1 cellular context compared by ENCODE assay signal in the genomic region with DNA sequence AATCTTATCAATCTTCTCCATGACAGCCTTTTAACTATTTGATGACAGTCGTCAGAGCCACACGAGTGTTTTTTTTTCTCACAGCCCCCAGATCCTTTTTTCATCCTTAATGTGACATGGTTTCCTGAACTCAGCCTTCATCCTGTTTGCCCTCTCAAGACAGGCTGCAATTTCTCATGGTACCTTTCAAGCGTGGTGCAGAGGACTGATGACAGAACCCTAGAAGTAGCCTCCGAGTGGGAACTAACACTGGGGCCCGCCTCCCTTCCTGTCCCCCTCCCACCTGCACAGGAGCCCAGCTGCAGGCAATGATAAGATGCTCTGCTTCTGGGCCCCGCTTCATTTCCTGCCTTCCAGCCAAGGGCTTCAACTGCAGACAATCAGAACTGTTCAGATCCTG.
TF ChIP-seq lines count a peak whose summit lies in the region.

No MANE protein-coding gene starts in this region.

TF ChIP-seq in K562, 482 proteins besides CTCF, POLR2A, EP300 and RAD21 (continued from another document and continues in another):
- TF ChIP-seq ETV1 (tag; conservative IDR thresholded peaks at IDR 0.05; ENCODE audit: low read depth) (peak; percentile 94), DPF2 (IDR thresholded peaks at IDR 0.05) (peak; percentile 95), SRF (CRISPR knock-in tag; IDR thresholded peaks at IDR 0.05) (no peak), ZNF444 (CRISPR knock-in tag; IDR thresholded peaks at IDR 0.05) (no peak), STAT5A (IDR thresholded peaks at IDR 0.05; ENCODE audit: borderline replicate concordance, low read length) (peak; percentile 89), KHSRP (IDR thresholded peaks at IDR 0.05) (no peak), SREBF1 (IDR thresholded peaks at IDR 0.05; ENCODE audit: borderline replicate concordance, low read depth, low read length) (no peak), ZNF431 (CRISPR knock-in tag; IDR thresholded peaks at IDR 0.05) (no peak), WHSC1 (IDR thresholded peaks at IDR 0.05; ENCODE audit: low read length) (no peak), TAL1 (IDR thresholded peaks at IDR 0.05) (peak; percentile 93), KDM1A (IDR thresholded peaks at IDR 0.05) (peak; percentile 83 to 91), NCOA1 (IDR thresholded peaks at IDR 0.05; ENCODE audit: low read depth) (peak; percentile 30; the same call in 1 of the 2 replicates), PCBP1 (IDR thresholded peaks at IDR 0.05; ENCODE audit: low read depth, low read length, poor library complexity, severe bottlenecking) (no peak), ZNF384 (IDR thresholded peaks at IDR 0.05; ENCODE audit: low read depth, low read length) (no peak), PKNOX1 (IDR thresholded peaks at IDR 0.05) (peak; percentile 79), GTF2E2 (tag; IDR thresholded peaks at IDR 0.05) (no peak), ZNF184 (CRISPR knock-in tag; IDR thresholded peaks at IDR 0.05) (no peak), POLR3G (IDR thresholded peaks at IDR 0.05; ENCODE audit: extremely low read depth, insufficient read length, insufficient replicate concordance) (no peak), SNIP1 (IDR thresholded peaks at IDR 0.05; ENCODE audit: low read depth) (no peak), TRIM25 (IDR thresholded peaks at IDR 0.05; ENCODE audit: borderline replicate concordance) (no peak), ZNF232 (CRISPR knock-in tag; IDR thresholded peaks at IDR 0.05) (no peak), MBD2 (IDR thresholded peaks at IDR 0.05; ENCODE audit: borderline replicate concordance, low read depth) (no peak), STAT5B (CRISPR knock-in tag; IDR thresholded peaks at IDR 0.05) (no peak), MGA (IDR thresholded peaks at IDR 0.05) (no peak), RFX1 (IDR thresholded peaks at IDR 0.05) (no peak), CCNT2 (IDR thresholded peaks at IDR 0.05; ENCODE audit: borderline replicate concordance, extremely low read depth, insufficient read length, low read depth, low read length) (peak; percentile 74), NFIX (CRISPR knock-in tag; IDR thresholded peaks at IDR 0.05; ENCODE audit: low read depth) (no peak), CBX1 (IDR thresholded peaks at IDR 0.05; ENCODE audit: low read depth) (no peak), ELF1 (tag; IDR thresholded peaks at IDR 0.05) (0 out of 2 replicates have a peak, but pooled peaks have one; percentile 8)
- TF ChIP-seq, protein P1, sequence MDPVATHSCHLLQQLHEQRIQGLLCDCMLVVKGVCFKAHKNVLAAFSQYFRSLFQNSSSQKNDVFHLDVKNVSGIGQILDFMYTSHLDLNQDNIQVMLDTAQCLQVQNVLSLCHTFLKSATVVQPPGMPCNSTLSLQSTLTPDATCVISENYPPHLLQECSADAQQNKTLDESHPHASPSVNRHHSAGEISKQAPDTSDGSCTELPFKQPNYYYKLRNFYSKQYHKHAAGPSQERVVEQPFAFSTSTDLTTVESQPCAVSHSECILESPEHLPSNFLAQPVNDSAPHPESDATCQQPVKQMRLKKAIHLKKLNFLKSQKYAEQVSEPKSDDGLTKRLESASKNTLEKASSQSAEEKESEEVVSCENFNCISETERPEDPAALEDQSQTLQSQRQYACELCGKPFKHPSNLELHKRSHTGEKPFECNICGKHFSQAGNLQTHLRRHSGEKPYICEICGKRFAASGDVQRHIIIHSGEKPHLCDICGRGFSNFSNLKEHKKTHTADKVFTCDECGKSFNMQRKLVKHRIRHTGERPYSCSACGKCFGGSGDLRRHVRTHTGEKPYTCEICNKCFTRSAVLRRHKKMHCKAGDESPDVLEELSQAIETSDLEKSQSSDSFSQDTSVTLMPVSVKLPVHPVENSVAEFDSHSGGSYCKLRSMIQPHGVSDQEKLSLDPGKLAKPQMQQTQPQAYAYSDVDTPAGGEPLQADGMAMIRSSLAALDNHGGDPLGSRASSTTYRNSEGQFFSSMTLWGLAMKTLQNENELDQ (CRISPR knock-in tag; IDR thresholded peaks at IDR 0.05; ENCODE audit: borderline replicate concordance) = no peak
- TF ChIP-seq, protein P2, sequence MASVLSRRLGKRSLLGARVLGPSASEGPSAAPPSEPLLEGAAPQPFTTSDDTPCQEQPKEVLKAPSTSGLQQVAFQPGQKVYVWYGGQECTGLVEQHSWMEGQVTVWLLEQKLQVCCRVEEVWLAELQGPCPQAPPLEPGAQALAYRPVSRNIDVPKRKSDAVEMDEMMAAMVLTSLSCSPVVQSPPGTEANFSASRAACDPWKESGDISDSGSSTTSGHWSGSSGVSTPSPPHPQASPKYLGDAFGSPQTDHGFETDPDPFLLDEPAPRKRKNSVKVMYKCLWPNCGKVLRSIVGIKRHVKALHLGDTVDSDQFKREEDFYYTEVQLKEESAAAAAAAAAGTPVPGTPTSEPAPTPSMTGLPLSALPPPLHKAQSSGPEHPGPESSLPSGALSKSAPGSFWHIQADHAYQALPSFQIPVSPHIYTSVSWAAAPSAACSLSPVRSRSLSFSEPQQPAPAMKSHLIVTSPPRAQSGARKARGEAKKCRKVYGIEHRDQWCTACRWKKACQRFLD (CRISPR knock-in tag; IDR thresholded peaks at IDR 0.05) = 0 out of 2 replicates have a peak, but pooled peaks have one; percentile 50
- TF ChIP-seq, protein P3, sequence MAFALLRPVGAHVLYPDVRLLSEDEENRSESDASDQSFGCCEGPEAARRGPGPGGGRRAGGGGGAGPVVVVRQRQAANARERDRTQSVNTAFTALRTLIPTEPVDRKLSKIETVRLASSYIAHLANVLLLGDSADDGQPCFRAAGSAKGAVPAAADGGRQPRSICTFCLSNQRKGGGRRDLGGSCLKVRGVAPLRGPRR (CRISPR knock-in tag; IDR thresholded peaks at IDR 0.05) = no peak
- TF ChIP-seq, protein P4, sequence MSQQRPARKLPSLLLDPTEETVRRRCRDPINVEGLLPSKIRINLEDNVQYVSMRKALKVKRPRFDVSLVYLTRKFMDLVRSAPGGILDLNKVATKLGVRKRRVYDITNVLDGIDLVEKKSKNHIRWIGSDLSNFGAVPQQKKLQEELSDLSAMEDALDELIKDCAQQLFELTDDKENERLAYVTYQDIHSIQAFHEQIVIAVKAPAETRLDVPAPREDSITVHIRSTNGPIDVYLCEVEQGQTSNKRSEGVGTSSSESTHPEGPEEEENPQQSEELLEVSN (IDR thresholded peaks at IDR 0.05; ENCODE audit: borderline replicate concordance in 1 of 2, extremely low read depth in 1 of 2, insufficient read depth in 1 of 2, insufficient read length in 1 of 2, low read depth in 1 of 2, low read length in 1 of 2, poor library complexity in 1 of 2, severe bottlenecking in 1 of 2) = no peak
- TF ChIP-seq, protein P5, sequence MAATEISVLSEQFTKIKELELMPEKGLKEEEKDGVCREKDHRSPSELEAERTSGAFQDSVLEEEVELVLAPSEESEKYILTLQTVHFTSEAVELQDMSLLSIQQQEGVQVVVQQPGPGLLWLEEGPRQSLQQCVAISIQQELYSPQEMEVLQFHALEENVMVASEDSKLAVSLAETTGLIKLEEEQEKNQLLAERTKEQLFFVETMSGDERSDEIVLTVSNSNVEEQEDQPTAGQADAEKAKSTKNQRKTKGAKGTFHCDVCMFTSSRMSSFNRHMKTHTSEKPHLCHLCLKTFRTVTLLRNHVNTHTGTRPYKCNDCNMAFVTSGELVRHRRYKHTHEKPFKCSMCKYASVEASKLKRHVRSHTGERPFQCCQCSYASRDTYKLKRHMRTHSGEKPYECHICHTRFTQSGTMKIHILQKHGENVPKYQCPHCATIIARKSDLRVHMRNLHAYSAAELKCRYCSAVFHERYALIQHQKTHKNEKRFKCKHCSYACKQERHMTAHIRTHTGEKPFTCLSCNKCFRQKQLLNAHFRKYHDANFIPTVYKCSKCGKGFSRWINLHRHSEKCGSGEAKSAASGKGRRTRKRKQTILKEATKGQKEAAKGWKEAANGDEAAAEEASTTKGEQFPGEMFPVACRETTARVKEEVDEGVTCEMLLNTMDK (IDR thresholded peaks at IDR 0.05; ENCODE audit: borderline replicate concordance, insufficient read depth, low read depth, low read length, poor library complexity, severe bottlenecking) = no peak
